In the genomic region with DNA sequence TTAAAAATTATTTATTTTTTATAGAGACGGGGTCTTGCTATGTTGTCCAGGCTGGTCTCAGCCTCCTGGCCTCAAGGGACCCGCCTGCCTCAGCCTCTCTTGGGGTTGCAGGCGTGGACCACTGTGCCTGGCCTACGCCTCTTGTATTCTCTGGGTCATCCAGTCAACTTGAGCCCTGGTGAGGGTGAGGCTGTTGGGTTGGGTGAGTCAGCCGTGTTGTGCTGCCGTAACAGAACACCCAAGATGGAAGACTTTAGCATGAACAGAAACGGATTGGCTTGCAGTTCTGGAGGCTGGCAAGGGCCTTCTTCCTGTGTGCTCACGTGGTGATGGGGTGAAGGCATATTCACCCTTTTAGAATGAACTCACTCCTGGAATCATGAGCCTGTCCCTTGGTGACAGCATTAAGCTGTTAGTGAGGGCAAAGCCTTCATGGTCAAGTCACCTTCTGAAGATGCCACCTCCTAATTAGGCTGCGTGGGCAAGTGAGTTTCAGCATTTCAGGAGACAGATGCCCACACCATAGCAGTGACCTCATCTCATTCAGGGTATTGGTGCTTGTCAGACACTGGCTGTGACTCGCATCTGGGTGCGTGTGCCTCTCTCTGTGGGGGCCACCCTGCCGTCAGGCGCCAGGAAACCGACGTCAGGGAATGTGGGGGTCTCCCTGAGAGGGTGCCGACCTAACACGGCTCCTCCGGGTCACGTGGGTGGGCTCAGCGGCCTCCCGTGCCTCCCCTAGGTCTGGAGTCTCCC, we compare ENCODE assay signal across 17 cellular contexts. TPM values are rescaled to one million over a fixed set of nuclear protein-coding genes. Genes with fewer than 3 reads are reported as not detected.
DNase-seq lines count a peak whose midpoint lies in the region; ATAC-seq and TF ChIP-seq lines count a peak whose summit lies in the region.
"Had no signal": no experiment of that assay in that cellular context is flagged by ENCODE, and none has a peak within 500 bp of the region (broad histone marks: within the 10 kb centered on the region; RNA-seq: fewer than 3 reads in every experiment).

No MANE protein-coding gene starts in this region.

- H3K36me3 ChIP-seq in Panc1 (ENCODE audit: control insufficient read depth, insufficient read depth, low read length), result peaks cover 10% of the 10 kb centered on the region

- BruUV-seq in Panc1 (replicated peaks; lab: Mats Ljungman, UMichigan) (no TSS peak), MCF 10A (replicated peaks; lab: Mats Ljungman, UMichigan) (no TSS peak)

- H3K9me3 Mint-ChIP-seq in MCF 10A (ENCODE audit: unreplicated experiment), result no peaks in the 10 kb centered on the region

- H3K4me3 Mint-ChIP-seq in MCF 10A (ENCODE audit: unreplicated experiment), result no peak overlapping the region

- H3K27me3 Mint-ChIP-seq in MCF 10A (ENCODE audit: insufficient read depth, unreplicated experiment), result no peaks in the 10 kb centered on the region
- H3K27me3 Mint-ChIP-seq: progenitor cell of endocrine pancreas had no signal

- intact Hi-C loops in Panc1 (cut with micrococcal nuclease; ENCODE audit: unreplicated experiment), result no loop called here
- intact Hi-C loops in MCF 10A (cut with micrococcal nuclease), result no loop called here
- intact Hi-C loops in left colon (cut with DNase I, micrococcal nuclease), result no loop called here

- H3K27ac ChIP-seq in Panc1 (ENCODE audit: low read length), result no peak overlapping the region
- H3K27ac ChIP-seq: suprapubic skin had no signal

- TF ChIP-seq CTCF in Panc1 (IDR thresholded peaks at IDR 0.05) (no peak), epithelial cell of esophagus (IDR thresholded peaks at IDR 0.05; ENCODE audit: insufficient read depth, low read depth, low read length, missing control alignments) (no peak), MCF 10A (IDR thresholded peaks at IDR 0.05; ENCODE audit: unreplicated experiment) (no peak)

- ATAC-seq in Panc1 (peak; percentile 14; the same call in 1 of the 2 replicates), GM18858 (IDR thresholded peaks at IDR 0.05; ENCODE audit: unreplicated experiment) (no peak), left colon (no peak)

- peak; percentile 24 for DNase-seq in GM03348 (ENCODE audit: low spot score)
- DNase-seq in Panc1 (ENCODE audit: low read depth, low spot score), result no peak
- peak; percentile 60 for DNase-seq in epithelial cell of esophagus (ENCODE audit: low read depth)
- peak; percentile 22 for DNase-seq in non-pigmented ciliary epithelial cell (ENCODE audit: low read depth)
- DNase-seq in MCF 10A (ENCODE audit: unreplicated experiment), result no peak
- DNase-seq in left colon, result no peak
- no peak for DNase-seq in NCI-H510A (lab: John Stamatoyannopoulos, UW)
- DNase-seq: activated CD4-positive, alpha-beta T cell treated with anti-CD3 and anti-CD28 coated beads for 1 hour; activated gamma-delta T cell; dermis blood vessel endothelial cell; DMS79; hippocampal formation; midbrain; NCI-H510A treated with DMSO at 0.1 percent for 48 hours had no signal

- no peak overlapping the region for H3K27ac Mint-ChIP-seq in MCF 10A (ENCODE audit: low read depth, unreplicated experiment)

- H3K36me3 Mint-ChIP-seq in MCF 10A (ENCODE audit: insufficient read depth, unreplicated experiment), result peaks cover 87% of the 10 kb centered on the region

- no peaks in the 10 kb centered on the region for H3K9me3 ChIP-seq in Panc1 (ENCODE audit: control insufficient read depth, insufficient read depth, low read depth, low read length)
- H3K9me3 ChIP-seq: suprapubic skin had no signal

- no peaks in the 10 kb centered on the region for H3K4me1 ChIP-seq in Panc1 (ENCODE audit: control insufficient read depth, insufficient read depth, low read length)

- H3K4me3 ChIP-seq in Panc1 (ENCODE audit: low read depth in 2 of 2, low read length in 2 of 2) (no peak overlapping the region), epithelial cell of esophagus (ENCODE audit: low read length) (no peak overlapping the region)
- H3K4me3 ChIP-seq: suprapubic skin had no signal

- CTCF ChIA-PET in Panc1 (lab: Charles Lee) (no interaction called here), MCF 10A (lab: Yijun Ruan, JAX) (no interaction called here)

- H3K4me1 Mint-ChIP-seq in MCF 10A (ENCODE audit: insufficient read depth, unreplicated experiment), result no peaks in the 10 kb centered on the region

- POLR2A ChIA-PET in Panc1 (lab: Charles Lee) (no interaction called here), MCF 10A (lab: Yijun Ruan, JAX) (no interaction called here)

- in situ Hi-C loops in Panc1 (cut with HindIII; ENCODE audit: low pct_unique_long_range_greater_than_20kb, low sequenced_read_pairs), result no loop called here

- H3K27me3 ChIP-seq in Panc1 (ENCODE audit: control insufficient read depth, insufficient read depth, low read length), result no peaks in the 10 kb centered on the region
- H3K27me3 ChIP-seq: suprapubic skin had no signal

RNA-seq across cellular contexts. Expression of a gene that starts 49.8 kb away (rescaled TPM):
- total RNA-seq in Panc1 (2021; ENCODE audit: unreplicated experiment) (132 TPM), MCF 10A (2022) (87.3 and 88.3 TPM in 2 replicates), left colon (10 to 100 TPM; 67.1 to 77.9 TPM)
- 134 TPM for polyA plus RNA-seq in Panc1 (2012; ENCODE audit: insufficient read length)

Comparison
In these comparisons a context has a peak if more than half of its experiments do, and no peak if none do; other contexts are left out.
1. DNase-seq: peak in GM03348 (single experiment), epithelial cell of esophagus (single experiment) and non-pigmented ciliary epithelial cell (single experiment); none in Panc1 (single experiment), MCF 10A (single experiment), left colon (0 of 2) and NCI-H510A (single experiment).